22 cellular contexts compared by ENCODE assay signal in genomic region chr12:47557401-47557800, GRCh38.
DNase-seq lines count a peak whose midpoint lies in the region; ATAC-seq, FAIRE-seq and TF ChIP-seq lines count a peak whose summit lies in the region.
"Had no signal": no experiment of that assay in that cellular context is flagged by ENCODE, and none has a peak within 500 bp of the region (broad histone marks: within the 10 kb centered on the region; RNA-seq: fewer than 3 reads in every experiment).

No MANE protein-coding gene starts in this region.

- no peak overlapping the region for H3K27ac Mint-ChIP-seq in astrocyte (ENCODE audit: unreplicated experiment)
- H3K27ac Mint-ChIP-seq: B cell had no signal

- H3K4me2 ChIP-seq in astrocyte (ENCODE audit: low read length): no peak overlapping the region

- peaks cover 2% of the 10 kb centered on the region for H3K27me3 Mint-ChIP-seq in astrocyte (ENCODE audit: low read depth, unreplicated experiment)

- peaks cover 3% of the 10 kb centered on the region for H3K4me1 Mint-ChIP-seq in astrocyte (ENCODE audit: low read depth, unreplicated experiment)
- H3K4me1 Mint-ChIP-seq: B cell had no signal

- no peaks in the 10 kb centered on the region for H3K9me3 ChIP-seq in astrocyte (ENCODE audit: insufficient read depth, low read depth, low read length)

- H3K79me2 ChIP-seq in astrocyte (ENCODE audit: insufficient read depth, low read length): no peaks in the 10 kb centered on the region

- no peaks in the 10 kb centered on the region for H3K36me3 Mint-ChIP-seq in astrocyte (ENCODE audit: low read depth, unreplicated experiment)

- peaks cover 3% of the 10 kb centered on the region for H3K27me3 ChIP-seq in astrocyte (ENCODE audit: insufficient read depth, low read length)
- H3K27me3 ChIP-seq in rectal smooth muscle tissue (ENCODE audit: control insufficient read depth, insufficient read depth, low read length): no peaks in the 10 kb centered on the region

- peak overlapping the region; percentile 19 for H2AFZ ChIP-seq in astrocyte (ENCODE audit: low read depth, low read length)
- H2AFZ ChIP-seq: GM23248 had no signal

- ATAC-seq in left lobe of liver (no peak), HG02623 (IDR thresholded peaks at IDR 0.05; ENCODE audit: unreplicated experiment) (no peak), GM18870 (IDR thresholded peaks at IDR 0.05; ENCODE audit: unreplicated experiment) (no peak)
- ATAC-seq: GM12878 had no signal

- H3K27ac ChIP-seq in astrocyte (ENCODE audit: low read depth, low read length) (no peak overlapping the region), rectal smooth muscle tissue (ENCODE audit: low read depth, low read length) (peak overlapping the region; percentile 52)
- H3K27ac ChIP-seq: GM23248 had no signal

- no peak overlapping the region for H3K9ac ChIP-seq in astrocyte (ENCODE audit: low read length)
- H3K9ac ChIP-seq in rectal smooth muscle tissue (ENCODE audit: low read length): no peak overlapping the region
- H3K9ac ChIP-seq: GM23248 had no signal

- peak; percentile 76 for DNase-seq in Ammon's horn (ENCODE audit: low spot score)
- DNase-seq in astrocyte (ENCODE audit: low read depth): no peak
- DNase-seq in inferior parietal cortex (ENCODE audit: extremely low spot score): peak; percentile 47
- DNase-seq in central memory CD4-positive, alpha-beta T cell: no peak
- DNase-seq in left lobe of liver (ENCODE audit: low spot score): no peak
- DNase-seq: 8988T, COR-L47, GF-D8, GM23248, NCI-H1105 treated with DMSO at 0.1 percent for 48 hours, NCI-H1694 treated with DMSO at 0.1 percent for 48 hours, NCI-H2107, NCI-H510A, NCI-H774, OCI-M1, SHP77 had no signal

- TF ChIP-seq CTCF in astrocyte (IDR thresholded peaks at IDR 0.05; ENCODE audit: insufficient read depth, low read depth, low read length): no peak

- H3K4me1 ChIP-seq in astrocyte (ENCODE audit: insufficient read depth, low read length) (no peaks in the 10 kb centered on the region), rectal smooth muscle tissue (ENCODE audit: control insufficient read depth, insufficient read depth, low read length) (peaks cover 24% of the 10 kb centered on the region)

- H3K4me3 Mint-ChIP-seq in astrocyte (ENCODE audit: unreplicated experiment): no peak overlapping the region
- H3K4me3 Mint-ChIP-seq: B cell had no signal

- H3K4me3 ChIP-seq in astrocyte (ENCODE audit: insufficient read depth, low read depth, low read length) (no peak overlapping the region), rectal smooth muscle tissue (ENCODE audit: low read length) (no peak overlapping the region)
- H3K4me3 ChIP-seq: GM12878, GM23248 had no signal

- H3K9me3 Mint-ChIP-seq in astrocyte (ENCODE audit: unreplicated experiment): peaks cover 10% of the 10 kb centered on the region

- H3K36me3 ChIP-seq in astrocyte (ENCODE audit: insufficient read depth, low read length): no peaks in the 10 kb centered on the region
- no peaks in the 10 kb centered on the region for H3K36me3 ChIP-seq in rectal smooth muscle tissue (ENCODE audit: control insufficient read depth, insufficient read depth, low read length)

- FAIRE-seq in astrocyte (lab: Jason Lieb, UNC): no peak
- FAIRE-seq: GM12878, GM19239 had no signal

- no peaks in the 10 kb centered on the region for H4K20me1 ChIP-seq in astrocyte (ENCODE audit: insufficient read depth, low read length)

Comparison
In these comparisons a context has a peak if more than half of its experiments do, and no peak if none do; other contexts are left out.
1. DNase-seq: peak in Ammon's horn (single experiment) and inferior parietal cortex (single experiment); none in astrocyte (single experiment), central memory CD4-positive, alpha-beta T cell (single experiment) and left lobe of liver (single experiment).